In the genomic region with DNA sequence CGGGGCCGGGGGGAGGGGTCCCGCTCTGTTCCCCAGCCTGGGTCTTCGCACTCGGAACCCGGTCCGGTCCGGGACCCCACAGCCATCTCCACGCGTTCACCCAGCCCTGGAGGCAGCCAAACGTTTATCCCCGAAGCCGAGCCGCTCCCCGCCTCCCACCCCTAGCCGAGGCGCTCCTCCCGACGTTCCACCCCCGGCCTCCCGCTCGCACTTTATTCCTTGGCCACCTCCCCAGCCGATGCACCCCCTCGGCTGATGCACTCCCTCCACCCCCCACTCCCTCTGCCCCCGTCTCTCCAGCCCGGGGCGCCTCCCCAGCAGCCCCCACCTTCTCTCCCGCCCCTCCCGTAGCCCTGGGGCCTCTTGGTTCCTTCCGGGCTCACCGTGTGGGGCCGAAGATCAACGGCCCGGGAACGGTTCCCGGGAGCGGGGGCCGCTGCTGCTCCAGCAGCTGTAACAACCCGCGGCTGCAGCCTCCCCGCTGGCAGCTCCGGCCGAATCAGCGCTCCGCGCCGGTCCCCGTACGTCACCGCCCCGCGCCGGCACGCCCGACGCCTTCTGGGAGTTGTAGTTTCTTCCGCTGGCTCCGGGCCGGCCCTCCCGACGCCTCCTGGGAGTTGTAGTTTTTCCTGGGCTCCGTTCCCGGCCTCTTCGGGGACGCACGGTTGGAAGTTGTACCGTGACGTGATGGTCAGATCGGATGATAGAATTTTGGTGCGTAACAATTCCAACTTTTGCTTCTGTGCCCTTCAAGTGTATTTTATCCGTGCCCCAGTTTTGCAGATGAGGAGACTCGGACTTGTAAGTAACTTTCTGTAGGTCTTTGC, we compare ENCODE assay signal across 1 cellular context.
TF ChIP-seq lines count a peak whose summit lies in the region.

A gene with protein sequence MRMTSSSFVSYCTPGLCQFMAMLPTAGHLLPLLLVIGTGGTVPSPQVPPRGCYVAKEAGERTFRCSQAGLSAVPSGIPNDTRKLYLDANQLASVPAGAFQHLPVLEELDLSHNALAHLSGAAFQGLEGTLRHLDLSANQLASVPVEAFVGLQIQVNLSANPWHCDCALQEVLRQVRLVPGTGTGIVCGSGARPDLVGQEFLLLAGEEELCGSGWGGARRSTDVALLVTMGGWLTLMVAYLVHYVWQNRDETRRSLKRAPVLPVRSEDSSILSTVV (plus strand): TSS at position 632 of the 827 bp plus-strand sequence. CDS start 13,792 bp downstream, outside the sequence.
A gene with protein sequence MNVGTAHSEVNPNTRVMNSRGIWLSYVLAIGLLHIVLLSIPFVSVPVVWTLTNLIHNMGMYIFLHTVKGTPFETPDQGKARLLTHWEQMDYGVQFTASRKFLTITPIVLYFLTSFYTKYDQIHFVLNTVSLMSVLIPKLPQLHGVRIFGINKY (minus strand): TSS at position 501 of the 827 bp plus-strand sequence. CDS start 3,398 bp downstream, outside the sequence.

TF ChIP-seq in K562, 482 proteins besides CTCF, POLR2A, EP300 and RAD21 (continued from another document and continues in another):
- TF ChIP-seq, protein P1, sequence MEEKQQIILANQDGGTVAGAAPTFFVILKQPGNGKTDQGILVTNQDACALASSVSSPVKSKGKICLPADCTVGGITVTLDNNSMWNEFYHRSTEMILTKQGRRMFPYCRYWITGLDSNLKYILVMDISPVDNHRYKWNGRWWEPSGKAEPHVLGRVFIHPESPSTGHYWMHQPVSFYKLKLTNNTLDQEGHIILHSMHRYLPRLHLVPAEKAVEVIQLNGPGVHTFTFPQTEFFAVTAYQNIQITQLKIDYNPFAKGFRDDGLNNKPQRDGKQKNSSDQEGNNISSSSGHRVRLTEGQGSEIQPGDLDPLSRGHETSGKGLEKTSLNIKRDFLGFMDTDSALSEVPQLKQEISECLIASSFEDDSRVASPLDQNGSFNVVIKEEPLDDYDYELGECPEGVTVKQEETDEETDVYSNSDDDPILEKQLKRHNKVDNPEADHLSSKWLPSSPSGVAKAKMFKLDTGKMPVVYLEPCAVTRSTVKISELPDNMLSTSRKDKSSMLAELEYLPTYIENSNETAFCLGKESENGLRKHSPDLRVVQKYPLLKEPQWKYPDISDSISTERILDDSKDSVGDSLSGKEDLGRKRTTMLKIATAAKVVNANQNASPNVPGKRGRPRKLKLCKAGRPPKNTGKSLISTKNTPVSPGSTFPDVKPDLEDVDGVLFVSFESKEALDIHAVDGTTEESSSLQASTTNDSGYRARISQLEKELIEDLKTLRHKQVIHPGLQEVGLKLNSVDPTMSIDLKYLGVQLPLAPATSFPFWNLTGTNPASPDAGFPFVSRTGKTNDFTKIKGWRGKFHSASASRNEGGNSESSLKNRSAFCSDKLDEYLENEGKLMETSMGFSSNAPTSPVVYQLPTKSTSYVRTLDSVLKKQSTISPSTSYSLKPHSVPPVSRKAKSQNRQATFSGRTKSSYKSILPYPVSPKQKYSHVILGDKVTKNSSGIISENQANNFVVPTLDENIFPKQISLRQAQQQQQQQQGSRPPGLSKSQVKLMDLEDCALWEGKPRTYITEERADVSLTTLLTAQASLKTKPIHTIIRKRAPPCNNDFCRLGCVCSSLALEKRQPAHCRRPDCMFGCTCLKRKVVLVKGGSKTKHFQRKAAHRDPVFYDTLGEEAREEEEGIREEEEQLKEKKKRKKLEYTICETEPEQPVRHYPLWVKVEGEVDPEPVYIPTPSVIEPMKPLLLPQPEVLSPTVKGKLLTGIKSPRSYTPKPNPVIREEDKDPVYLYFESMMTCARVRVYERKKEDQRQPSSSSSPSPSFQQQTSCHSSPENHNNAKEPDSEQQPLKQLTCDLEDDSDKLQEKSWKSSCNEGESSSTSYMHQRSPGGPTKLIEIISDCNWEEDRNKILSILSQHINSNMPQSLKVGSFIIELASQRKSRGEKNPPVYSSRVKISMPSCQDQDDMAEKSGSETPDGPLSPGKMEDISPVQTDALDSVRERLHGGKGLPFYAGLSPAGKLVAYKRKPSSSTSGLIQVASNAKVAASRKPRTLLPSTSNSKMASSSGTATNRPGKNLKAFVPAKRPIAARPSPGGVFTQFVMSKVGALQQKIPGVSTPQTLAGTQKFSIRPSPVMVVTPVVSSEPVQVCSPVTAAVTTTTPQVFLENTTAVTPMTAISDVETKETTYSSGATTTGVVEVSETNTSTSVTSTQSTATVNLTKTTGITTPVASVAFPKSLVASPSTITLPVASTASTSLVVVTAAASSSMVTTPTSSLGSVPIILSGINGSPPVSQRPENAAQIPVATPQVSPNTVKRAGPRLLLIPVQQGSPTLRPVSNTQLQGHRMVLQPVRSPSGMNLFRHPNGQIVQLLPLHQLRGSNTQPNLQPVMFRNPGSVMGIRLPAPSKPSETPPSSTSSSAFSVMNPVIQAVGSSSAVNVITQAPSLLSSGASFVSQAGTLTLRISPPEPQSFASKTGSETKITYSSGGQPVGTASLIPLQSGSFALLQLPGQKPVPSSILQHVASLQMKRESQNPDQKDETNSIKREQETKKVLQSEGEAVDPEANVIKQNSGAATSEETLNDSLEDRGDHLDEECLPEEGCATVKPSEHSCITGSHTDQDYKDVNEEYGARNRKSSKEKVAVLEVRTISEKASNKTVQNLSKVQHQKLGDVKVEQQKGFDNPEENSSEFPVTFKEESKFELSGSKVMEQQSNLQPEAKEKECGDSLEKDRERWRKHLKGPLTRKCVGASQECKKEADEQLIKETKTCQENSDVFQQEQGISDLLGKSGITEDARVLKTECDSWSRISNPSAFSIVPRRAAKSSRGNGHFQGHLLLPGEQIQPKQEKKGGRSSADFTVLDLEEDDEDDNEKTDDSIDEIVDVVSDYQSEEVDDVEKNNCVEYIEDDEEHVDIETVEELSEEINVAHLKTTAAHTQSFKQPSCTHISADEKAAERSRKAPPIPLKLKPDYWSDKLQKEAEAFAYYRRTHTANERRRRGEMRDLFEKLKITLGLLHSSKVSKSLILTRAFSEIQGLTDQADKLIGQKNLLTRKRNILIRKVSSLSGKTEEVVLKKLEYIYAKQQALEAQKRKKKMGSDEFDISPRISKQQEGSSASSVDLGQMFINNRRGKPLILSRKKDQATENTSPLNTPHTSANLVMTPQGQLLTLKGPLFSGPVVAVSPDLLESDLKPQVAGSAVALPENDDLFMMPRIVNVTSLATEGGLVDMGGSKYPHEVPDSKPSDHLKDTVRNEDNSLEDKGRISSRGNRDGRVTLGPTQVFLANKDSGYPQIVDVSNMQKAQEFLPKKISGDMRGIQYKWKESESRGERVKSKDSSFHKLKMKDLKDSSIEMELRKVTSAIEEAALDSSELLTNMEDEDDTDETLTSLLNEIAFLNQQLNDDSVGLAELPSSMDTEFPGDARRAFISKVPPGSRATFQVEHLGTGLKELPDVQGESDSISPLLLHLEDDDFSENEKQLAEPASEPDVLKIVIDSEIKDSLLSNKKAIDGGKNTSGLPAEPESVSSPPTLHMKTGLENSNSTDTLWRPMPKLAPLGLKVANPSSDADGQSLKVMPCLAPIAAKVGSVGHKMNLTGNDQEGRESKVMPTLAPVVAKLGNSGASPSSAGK (IDR thresholded peaks at IDR 0.05): no peak
- peak; percentile 83; the same call in 1 of the 2 replicates for TF ChIP-seq SMAD3 (CRISPR knock-in tag; conservative IDR thresholded peaks at IDR 0.05)
- no peak for TF ChIP-seq SPI1 (IDR thresholded peaks at IDR 0.05; ENCODE audit: borderline replicate concordance, low read depth, low read length)
- no peak for TF ChIP-seq LARP7 (IDR thresholded peaks at IDR 0.05)
- TF ChIP-seq CTBP1 (IDR thresholded peaks at IDR 0.05; ENCODE audit: borderline replicate concordance): no peak; the same call in 1 of the 2 replicates
- no peak for TF ChIP-seq ILF3 (IDR thresholded peaks at IDR 0.05; ENCODE audit: borderline replicate concordance)
- TF ChIP-seq ZNF175 (CRISPR knock-in tag; IDR thresholded peaks at IDR 0.05; ENCODE audit: low read depth): peak; percentile 72; the same call in 1 of the 2 replicates
- TF ChIP-seq POLR2H (tag; IDR thresholded peaks at IDR 0.05; ENCODE audit: low read depth): no peak; the same call in 1 of the 2 replicates
- TF ChIP-seq TFAM (CRISPR knock-in tag; conservative IDR thresholded peaks at IDR 0.05): no peak
- TF ChIP-seq PTBP1 (IDR thresholded peaks at IDR 0.05; ENCODE audit: low read depth, low read length): no peak
- TF ChIP-seq, protein P2, sequence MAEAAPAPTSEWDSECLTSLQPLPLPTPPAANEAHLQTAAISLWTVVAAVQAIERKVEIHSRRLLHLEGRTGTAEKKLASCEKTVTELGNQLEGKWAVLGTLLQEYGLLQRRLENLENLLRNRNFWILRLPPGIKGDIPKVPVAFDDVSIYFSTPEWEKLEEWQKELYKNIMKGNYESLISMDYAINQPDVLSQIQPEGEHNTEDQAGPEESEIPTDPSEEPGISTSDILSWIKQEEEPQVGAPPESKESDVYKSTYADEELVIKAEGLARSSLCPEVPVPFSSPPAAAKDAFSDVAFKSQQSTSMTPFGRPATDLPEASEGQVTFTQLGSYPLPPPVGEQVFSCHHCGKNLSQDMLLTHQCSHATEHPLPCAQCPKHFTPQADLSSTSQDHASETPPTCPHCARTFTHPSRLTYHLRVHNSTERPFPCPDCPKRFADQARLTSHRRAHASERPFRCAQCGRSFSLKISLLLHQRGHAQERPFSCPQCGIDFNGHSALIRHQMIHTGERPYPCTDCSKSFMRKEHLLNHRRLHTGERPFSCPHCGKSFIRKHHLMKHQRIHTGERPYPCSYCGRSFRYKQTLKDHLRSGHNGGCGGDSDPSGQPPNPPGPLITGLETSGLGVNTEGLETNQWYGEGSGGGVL (CRISPR knock-in tag; IDR thresholded peaks at IDR 0.05): no peak
- TF ChIP-seq ZNF212 (CRISPR knock-in tag; IDR thresholded peaks at IDR 0.05): no peak
- TF ChIP-seq SP2 (IDR thresholded peaks at IDR 0.05; ENCODE audit: extremely low read depth, low read depth, low read length, poor library complexity, severe bottlenecking): no peak
- TF ChIP-seq, protein P3, sequence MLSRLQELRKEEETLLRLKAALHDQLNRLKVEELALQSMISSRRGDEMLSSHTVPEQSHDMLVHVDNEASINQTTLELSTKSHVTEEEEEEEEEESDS (CRISPR knock-in tag; IDR thresholded peaks at IDR 0.05): no peak
- no peak for TF ChIP-seq CEBPB (tag; IDR thresholded peaks at IDR 0.05)
- TF ChIP-seq SRF (CRISPR knock-in tag; IDR thresholded peaks at IDR 0.05): peak in 1 of 2 experiments; percentile 56; a peak in 1 of 4 replicates
- TF ChIP-seq FOXK2 (conservative IDR thresholded peaks at IDR 0.05 in 1 of 2, IDR thresholded peaks at IDR 0.05 in 1 of 2; ENCODE audit: low read depth in 2 of 2): 0 out of 4 replicates have a peak, but pooled peaks have one; percentile 22 to 28
- TF ChIP-seq PHB2 (IDR thresholded peaks at IDR 0.05; ENCODE audit: low read depth): no peak
- TF ChIP-seq NCOA2 (IDR thresholded peaks at IDR 0.05; ENCODE audit: partially characterized antibody in 2 of 2): no peak
- TF ChIP-seq NCOR1 (IDR thresholded peaks at IDR 0.05): no peak
- no peak for TF ChIP-seq ADNP (tag; IDR thresholded peaks at IDR 0.05)
- TF ChIP-seq, protein P4, sequence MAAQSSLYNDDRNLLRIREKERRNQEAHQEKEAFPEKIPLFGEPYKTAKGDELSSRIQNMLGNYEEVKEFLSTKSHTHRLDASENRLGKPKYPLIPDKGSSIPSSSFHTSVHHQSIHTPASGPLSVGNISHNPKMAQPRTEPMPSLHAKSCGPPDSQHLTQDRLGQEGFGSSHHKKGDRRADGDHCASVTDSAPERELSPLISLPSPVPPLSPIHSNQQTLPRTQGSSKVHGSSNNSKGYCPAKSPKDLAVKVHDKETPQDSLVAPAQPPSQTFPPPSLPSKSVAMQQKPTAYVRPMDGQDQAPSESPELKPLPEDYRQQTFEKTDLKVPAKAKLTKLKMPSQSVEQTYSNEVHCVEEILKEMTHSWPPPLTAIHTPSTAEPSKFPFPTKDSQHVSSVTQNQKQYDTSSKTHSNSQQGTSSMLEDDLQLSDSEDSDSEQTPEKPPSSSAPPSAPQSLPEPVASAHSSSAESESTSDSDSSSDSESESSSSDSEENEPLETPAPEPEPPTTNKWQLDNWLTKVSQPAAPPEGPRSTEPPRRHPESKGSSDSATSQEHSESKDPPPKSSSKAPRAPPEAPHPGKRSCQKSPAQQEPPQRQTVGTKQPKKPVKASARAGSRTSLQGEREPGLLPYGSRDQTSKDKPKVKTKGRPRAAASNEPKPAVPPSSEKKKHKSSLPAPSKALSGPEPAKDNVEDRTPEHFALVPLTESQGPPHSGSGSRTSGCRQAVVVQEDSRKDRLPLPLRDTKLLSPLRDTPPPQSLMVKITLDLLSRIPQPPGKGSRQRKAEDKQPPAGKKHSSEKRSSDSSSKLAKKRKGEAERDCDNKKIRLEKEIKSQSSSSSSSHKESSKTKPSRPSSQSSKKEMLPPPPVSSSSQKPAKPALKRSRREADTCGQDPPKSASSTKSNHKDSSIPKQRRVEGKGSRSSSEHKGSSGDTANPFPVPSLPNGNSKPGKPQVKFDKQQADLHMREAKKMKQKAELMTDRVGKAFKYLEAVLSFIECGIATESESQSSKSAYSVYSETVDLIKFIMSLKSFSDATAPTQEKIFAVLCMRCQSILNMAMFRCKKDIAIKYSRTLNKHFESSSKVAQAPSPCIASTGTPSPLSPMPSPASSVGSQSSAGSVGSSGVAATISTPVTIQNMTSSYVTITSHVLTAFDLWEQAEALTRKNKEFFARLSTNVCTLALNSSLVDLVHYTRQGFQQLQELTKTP (IDR thresholded peaks at IDR 0.05; ENCODE audit: low read depth in 1 of 2, partially characterized antibody in 2 of 2): peak in 1 of 2 experiments; percentile 96
- TF ChIP-seq ZNF696 (CRISPR knock-in tag; conservative IDR thresholded peaks at IDR 0.05): no peak
- no peak for TF ChIP-seq ZNF778 (CRISPR knock-in tag; IDR thresholded peaks at IDR 0.05)
- TF ChIP-seq ZNF75A (CRISPR knock-in tag; IDR thresholded peaks at IDR 0.05): no peak
- no peak for TF ChIP-seq XRCC5 (IDR thresholded peaks at IDR 0.05; ENCODE audit: low read depth, low read length)
- TF ChIP-seq SOX6 (IDR thresholded peaks at IDR 0.05): no peak
- 0 out of 2 replicates have a peak, but pooled peaks have one; percentile 45 for TF ChIP-seq DPF2 (IDR thresholded peaks at IDR 0.05)
- no peak for TF ChIP-seq RFX5 (IDR thresholded peaks at IDR 0.05; ENCODE audit: low read depth, low read length)
- no peak for TF ChIP-seq RFX1 (IDR thresholded peaks at IDR 0.05)
- 0 out of 2 replicates have a peak, but pooled peaks have one; percentile 42 for TF ChIP-seq ZNF583 (CRISPR knock-in tag; IDR thresholded peaks at IDR 0.05)
- TF ChIP-seq, protein P5, sequence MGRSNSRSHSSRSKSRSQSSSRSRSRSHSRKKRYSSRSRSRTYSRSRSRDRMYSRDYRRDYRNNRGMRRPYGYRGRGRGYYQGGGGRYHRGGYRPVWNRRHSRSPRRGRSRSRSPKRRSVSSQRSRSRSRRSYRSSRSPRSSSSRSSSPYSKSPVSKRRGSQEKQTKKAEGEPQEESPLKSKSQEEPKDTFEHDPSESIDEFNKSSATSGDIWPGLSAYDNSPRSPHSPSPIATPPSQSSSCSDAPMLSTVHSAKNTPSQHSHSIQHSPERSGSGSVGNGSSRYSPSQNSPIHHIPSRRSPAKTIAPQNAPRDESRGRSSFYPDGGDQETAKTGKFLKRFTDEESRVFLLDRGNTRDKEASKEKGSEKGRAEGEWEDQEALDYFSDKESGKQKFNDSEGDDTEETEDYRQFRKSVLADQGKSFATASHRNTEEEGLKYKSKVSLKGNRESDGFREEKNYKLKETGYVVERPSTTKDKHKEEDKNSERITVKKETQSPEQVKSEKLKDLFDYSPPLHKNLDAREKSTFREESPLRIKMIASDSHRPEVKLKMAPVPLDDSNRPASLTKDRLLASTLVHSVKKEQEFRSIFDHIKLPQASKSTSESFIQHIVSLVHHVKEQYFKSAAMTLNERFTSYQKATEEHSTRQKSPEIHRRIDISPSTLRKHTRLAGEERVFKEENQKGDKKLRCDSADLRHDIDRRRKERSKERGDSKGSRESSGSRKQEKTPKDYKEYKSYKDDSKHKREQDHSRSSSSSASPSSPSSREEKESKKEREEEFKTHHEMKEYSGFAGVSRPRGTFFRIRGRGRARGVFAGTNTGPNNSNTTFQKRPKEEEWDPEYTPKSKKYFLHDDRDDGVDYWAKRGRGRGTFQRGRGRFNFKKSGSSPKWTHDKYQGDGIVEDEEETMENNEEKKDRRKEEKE (IDR thresholded peaks at IDR 0.05; ENCODE audit: borderline replicate concordance in 1 of 2, control insufficient read depth in 1 of 2, low read depth in 2 of 2, low read length in 1 of 2): no peak
- no peak for TF ChIP-seq ZNF586 (CRISPR knock-in tag; conservative IDR thresholded peaks at IDR 0.05)
- no peak for TF ChIP-seq HDAC3 (IDR thresholded peaks at IDR 0.05; ENCODE audit: borderline replicate concordance, partially characterized antibody)
